14 cellular contexts compared by ENCODE assay signal in the genomic region with DNA sequence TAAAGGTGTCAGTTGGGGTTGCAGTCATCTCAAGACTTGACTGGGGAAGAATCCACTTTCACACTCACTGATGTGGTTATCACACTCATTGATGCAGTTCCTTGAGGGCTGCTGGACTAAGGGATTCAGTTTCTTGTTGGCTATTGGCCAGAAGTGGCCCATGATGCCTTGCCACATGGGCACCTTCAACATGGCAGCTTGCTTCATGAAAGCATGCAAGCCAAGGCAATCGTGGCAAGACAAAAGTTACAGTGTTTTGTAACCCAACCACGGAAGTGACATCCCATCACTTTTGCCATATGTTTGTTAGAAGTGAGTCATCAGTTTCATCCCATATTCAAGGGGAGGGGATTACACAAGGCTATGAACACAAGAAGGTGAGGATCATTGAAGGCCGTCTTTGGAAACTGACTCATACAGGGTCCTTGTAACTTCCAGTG. TPM values are rescaled to one million over a fixed set of nuclear protein-coding genes. Genes with fewer than 3 reads are reported as not detected.
A peak's percentile ranks its signal among the peaks of the same experiment; 100 is the strongest.
DNase-seq lines count a peak whose midpoint lies in the region; ATAC-seq lines count a peak whose summit lies in the region.
"Had no signal": no experiment of that assay in that cellular context is flagged by ENCODE, and none has a peak within 500 bp of the region (broad histone marks: within the 10 kb centered on the region; RNA-seq: fewer than 3 reads in every experiment).

No MANE protein-coding gene starts in this region.

- H3K27ac Mint-ChIP-seq in activated naive CD8-positive, alpha-beta T cell, result peak overlapping the region; percentile 58
- H3K27ac Mint-ChIP-seq: activated B cell treated with CpG ODN at 0.5 μM for 24 hours had no signal

- intact Hi-C loops in Right ventricle myocardium superior (cut with DNase I), result no loop called here

- H3K4me3 ChIP-seq in urinary bladder (ENCODE audit: low read depth, low read length), result no peak overlapping the region
- H3K4me3 ChIP-seq: adrenal gland, coronary artery had no signal

- in situ Hi-C loops in G401 (cut with HindIII; ENCODE audit: low sequenced_read_pairs), result no loop called here

- no peaks in the 10 kb centered on the region for H3K36me3 ChIP-seq in urinary bladder (ENCODE audit: insufficient read depth)
- H3K36me3 ChIP-seq: adrenal gland had no signal

- no peaks in the 10 kb centered on the region for H3K36me3 Mint-ChIP-seq in activated naive CD8-positive, alpha-beta T cell

- peak; percentile 14 to 38 for DNase-seq in stimulated activated CD4-positive, alpha-beta T cell treated with anti-CD3 and anti-CD28 coated beads, Interleukin-15, amount 100 ng/mL, for 48 hours (ENCODE audit: low read depth in 2 of 2)
- no peak for DNase-seq in stimulated activated CD4-positive, alpha-beta T cell treated with anti-CD3 and anti-CD28 coated beads, Interleukin-4, amount 100 ng/mL, for 1 hour
- DNase-seq in NOMO-1 (lab: John Stamatoyannopoulos, UW; ENCODE audit: unreplicated experiment in 2 of 2) (peak; percentile 25 to 33), G401 (ENCODE audit: low spot score) (no peak), Right ventricle myocardium superior (no peak), NCI-H1436 treated with DMSO at 0.1 percent for 48 hours (lab: John Stamatoyannopoulos, UW) (no peak)
- DNase-seq: activated B cell treated with CpG ODN at 0.5 μM for 24 hours, NCI-H510A, posterior cingulate gyrus had no signal

- no peaks in the 10 kb centered on the region for H3K4me1 ChIP-seq in urinary bladder (ENCODE audit: insufficient read depth)

- no peaks in the 10 kb centered on the region for H3K27me3 Mint-ChIP-seq in activated naive CD8-positive, alpha-beta T cell
- H3K27me3 Mint-ChIP-seq: activated B cell treated with CpG ODN at 0.5 μM for 24 hours; CD4-positive, CD25-positive, alpha-beta regulatory T cell had no signal

- 89% methylated on average over 3 of the region's 3 CpGs for WGBS in urinary bladder

- H3K4me1 Mint-ChIP-seq in activated naive CD8-positive, alpha-beta T cell (ENCODE audit: low read depth), result peaks cover 36% of the 10 kb centered on the region

- no peak overlapping the region for H3K4me3 Mint-ChIP-seq in activated naive CD8-positive, alpha-beta T cell
- H3K4me3 Mint-ChIP-seq: activated B cell treated with CpG ODN at 0.5 μM for 24 hours had no signal

- no peaks in the 10 kb centered on the region for H3K9me3 Mint-ChIP-seq in activated naive CD8-positive, alpha-beta T cell (ENCODE audit: low read depth)

- peak overlapping the region; percentile 58 for H3K27ac ChIP-seq in urinary bladder (ENCODE audit: low read depth)
- H3K27ac ChIP-seq: adrenal gland, coronary artery had no signal

- ATAC-seq in Right ventricle myocardium superior (ENCODE audit: poor library complexity), result no peak

RNA-seq across cellular contexts. Expression of gene RANBP9, which starts 3.8 kb away (rescaled TPM):
- total RNA-seq in urinary bladder (57.2 TPM), Right ventricle myocardium superior (29.9 TPM)
- polyA plus RNA-seq in urinary bladder, result 26.8 TPM
- 20.7 and 36.3 TPM in 2 replicates for total RNA-seq in G401 (2014; rRNA removed; shearing (Covaris generic))

Comparison
In these comparisons a context has a peak if more than half of its experiments do, and no peak if none do; other contexts are left out.
1. DNase-seq: peak in stimulated activated CD4-positive, alpha-beta T cell treated with anti-CD3 and anti-CD28 coated beads, Interleukin-15, amount 100 ng/mL, for 48 hours (2 of 2) and NOMO-1 (2 of 2); none in stimulated activated CD4-positive, alpha-beta T cell treated with anti-CD3 and anti-CD28 coated beads, Interleukin-4, amount 100 ng/mL, for 1 hour (single experiment), G401 (single experiment), Right ventricle myocardium superior (single experiment) and NCI-H1436 treated with DMSO at 0.1 percent for 48 hours (single experiment).